8 cellular contexts compared by ENCODE assay signal in genomic region chr18:57630759-57631660, GRCh38. TPM values are rescaled to one million over a fixed set of nuclear protein-coding genes. Genes with fewer than 3 reads are reported as not detected.
DNase-seq lines count a peak whose midpoint lies in the region; ATAC-seq, FAIRE-seq and TF ChIP-seq lines count a peak whose summit lies in the region.

No MANE protein-coding gene starts in this region.

- H3K27ac ChIP-seq in K562 (ENCODE audit: extremely low read depth, low read depth, low read length) (no peak overlapping the region), mesodermal cell (ENCODE audit: low read depth, low read length, severe bottlenecking) (peak overlapping the region; percentile 69)

- TF ChIP-seq EP300 in K562 (IDR thresholded peaks at IDR 0.05; ENCODE audit: low read length) = no peak

- in situ Hi-C loops in K562 (cut with MboI) = loop anchor here (25.0 kb wide), 1 partner anchor 231 kb away; no protein-coding TSS in a partner anchor

- no peaks in the 10 kb centered on the region for H3K27me3 ChIP-seq in K562 (ENCODE audit: control insufficient read depth in 2 of 2, insufficient read depth in 2 of 2, low read length in 2 of 2)

- no peak for TF ChIP-seq CTCF in AG04449 (IDR thresholded peaks at IDR 0.05; ENCODE audit: insufficient read depth, low read length, missing control alignments)
- no peak for TF ChIP-seq CTCF in K562 (IDR thresholded peaks at IDR 0.05 in 2 of 3, conservative IDR thresholded peaks at IDR 0.05 in 1 of 3; ENCODE audit: insufficient read depth in 2 of 3, low read depth in 1 of 3, low read length in 3 of 3)

- TF ChIP-seq POLR2A in K562 (conservative IDR thresholded peaks at IDR 0.05) = no peak

- BruUV-seq in K562 (replicated peaks; lab: Mats Ljungman, UMichigan) = no TSS peak

- no peaks in the 10 kb centered on the region for H3K36me3 ChIP-seq in K562 (ENCODE audit: control insufficient read depth, insufficient read depth, low read length)
- H3K36me3 ChIP-seq in mesodermal cell (ENCODE audit: control insufficient read depth, insufficient read depth, low read length) = no peaks in the 10 kb centered on the region

- peak overlapping the region; percentile 54 to 78; a peak in 2 of 4 replicates for H3K9ac ChIP-seq in K562 (ENCODE audit: insufficient read depth in 1 of 2, low read depth in 2 of 2, low read length in 2 of 2)

- H2AFZ ChIP-seq in K562 (ENCODE audit: low read depth, low read length) = peak overlapping the region; percentile 100

- no peak for DNase-seq in AG04449 (ENCODE audit: low read depth, low spot score)
- no peak for DNase-seq in K562 (ENCODE audit: extremely low read depth in 1 of 4, low spot score in 3 of 4)
- DNase-seq in NCI-H1694 (lab: John Stamatoyannopoulos, UW) = no peak
- no peak for DNase-seq in activated CD8-positive, alpha-beta memory T cell treated with anti-CD3 and anti-CD28 coated beads, Interleukin-2, amount 50 U/mL, for 48 hours

- TF ChIP-seq RAD21 in K562 (CRISPR knock-in tag; conservative IDR thresholded peaks at IDR 0.05 in 1 of 2, IDR thresholded peaks at IDR 0.05 in 1 of 2) = no peak

- no peaks in the 10 kb centered on the region for H3K9me1 ChIP-seq in K562 (ENCODE audit: control insufficient read depth, insufficient read depth, low read length)

- peaks cover 6 to 13% of the 10 kb centered on the region in 2 experiments; a peak in 4 of 5 replicates for H3K4me1 ChIP-seq in K562 (replicated peaks in 1 of 2; ENCODE audit: control insufficient read depth in 2 of 2, insufficient read depth in 2 of 2, low read length in 2 of 2)
- peaks cover 12% of the 10 kb centered on the region for H3K4me1 ChIP-seq in mesodermal cell (ENCODE audit: control insufficient read depth, insufficient read depth, low read length, poor library complexity, severe bottlenecking)

- no peak for FAIRE-seq in K562 (lab: Jason Lieb, UNC)

- ATAC-seq in GM18520 (IDR thresholded peaks at IDR 0.05; ENCODE audit: unreplicated experiment) (peak; percentile 30), HG03342 (IDR thresholded peaks at IDR 0.05; ENCODE audit: unreplicated experiment) (peak; percentile 35), K562 (no peak), HG03025 (IDR thresholded peaks at IDR 0.05; ENCODE audit: low FRiP score, unreplicated experiment) (no peak)

- intact Hi-C loops in K562 (cut with micrococcal nuclease) = loop anchor here (2.0 to 5.0 kb wide), 2 partner anchors 226 to 492 kb away; no protein-coding TSS in a partner anchor

- WGBS in K562 (ENCODE audit: insufficient coverage, low coverage, missing lambda C conversion rate) = 40% methylated on average over 14 of the region's 14 CpGs
- 87 to 97% methylated on average over 5 to 6 of the region's 14 CpGs for WGBS in mesodermal cell (ENCODE audit: insufficient coverage in 2 of 2), 2 experiments

- H4K20me1 ChIP-seq in K562 (replicated peaks; ENCODE audit: control insufficient read depth, insufficient read depth, low read length) = no peaks in the 10 kb centered on the region

- peak overlapping the region; percentile 77 for H3K4me2 ChIP-seq in K562 (ENCODE audit: insufficient read depth, low read length)

- POLR2A ChIA-PET in AG04449 (lab: Yijun Ruan, JAX) = interaction anchor here (0.6 to 1.9 kb wide), 2 partner anchors 9 to 504 kb away, joined by 3 to 5 read pairs; partner anchors contain the start of gene NARS1
- POLR2A ChIA-PET in K562 (lab: Yijun Ruan, JAX) = interaction anchor here (0.6 to 1.4 kb wide), 3 partner anchors 9 to 47 kb away, joined by 3 read pairs; partner anchors contain the start of gene NARS1

- no peaks in the 10 kb centered on the region for H3K9me3 ChIP-seq in K562 (replicated peaks; ENCODE audit: control insufficient read depth, insufficient read depth, low read depth, low read length)
- H3K9me3 ChIP-seq in mesodermal cell (ENCODE audit: control insufficient read depth, low read length) = no peaks in the 10 kb centered on the region

- H3K79me2 ChIP-seq in K562 (ENCODE audit: control insufficient read depth, insufficient read depth, low read length) = no peaks in the 10 kb centered on the region

- H3K4me3 ChIP-seq in AG04449 (ENCODE audit: low read depth, low read length) = peak overlapping the region; percentile 73
- peak overlapping the region; percentile 48 for H3K4me3 ChIP-seq in K562
- H3K4me3 ChIP-seq in mesodermal cell (ENCODE audit: extremely low read depth, insufficient read depth, low read length, poor library complexity, severe bottlenecking) = peak overlapping the region; percentile 53

- CTCF ChIA-PET in AG04449 (lab: Yijun Ruan, JAX) (interaction anchor here (0.6 to 2.2 kb wide), 10 partner anchors 8 to 493 kb away, joined by 3 to 7 read pairs (median 6); no protein-coding TSS in a partner anchor), K562 (lab: Yijun Ruan, JAX; ENCODE audit: low intra/inter-chr PET ratio) (interaction anchor here (1.1 kb wide), 1 partner anchor 493 kb away, joined by 5 read pairs; no protein-coding TSS in a partner anchor)

TF ChIP-seq in K562, 482 proteins besides CTCF, POLR2A, EP300 and RAD21:
- TF ChIP-seq EGR1 (conservative IDR thresholded peaks at IDR 0.05) = peak; percentile 69; the same call in 1 of the 2 replicates
- peak; percentile 80; the same call in 1 of the 2 replicates for TF ChIP-seq ADNP (tag; IDR thresholded peaks at IDR 0.05)
- no peak for TF ChIP-seq MCM5 (IDR thresholded peaks at IDR 0.05; ENCODE audit: low read depth)
- TF ChIP-seq GABPB2 (CRISPR knock-in tag; conservative IDR thresholded peaks at IDR 0.05) = no peak
- TF ChIP-seq CBFB (CRISPR knock-in tag; IDR thresholded peaks at IDR 0.05) = no peak
- TF ChIP-seq HINFP (tag; conservative IDR thresholded peaks at IDR 0.05; ENCODE audit: low read depth) = no peak

RNA-seq across cellular contexts. Expression of gene NARS1, which starts 9.4 kb away (rescaled TPM):
- 124 and 285 TPM in 2 replicates for total RNA-seq in K562 (2011; cell fraction: chromatin; rRNA removed; ENCODE audit: low replicate concordance)
- total RNA-seq in K562 (2011; cell fraction: nucleolus; rRNA removed) = 72.2 and 74.9 TPM in 2 replicates
- 112 and 116 TPM in 2 replicates for total RNA-seq in K562 (2011; cell fraction: nucleoplasm; rRNA removed)
- 153 and 232 TPM in 2 replicates for total RNA-seq in K562 (2014; rRNA removed)
- total RNA-seq in K562 (2014; rRNA removed; fragmentation: Illumina TruSeq; extraction: Trizol) = 236 and 274 TPM in 2 replicates
- 267 and 290 TPM in 2 replicates for total RNA-seq in K562 (2015; rRNA removed; fragmentation: Illumina TruSeq; extraction: Trizol)
- 130 and 145 TPM in 2 replicates for total RNA-seq in K562 (2021)
- polyA plus RNA-seq in K562 (2011; rRNA removed) = 180 and 207 TPM in 2 replicates
- 72.6 and 147 TPM in 2 replicates for polyA plus RNA-seq in K562 (2011; cell fraction: cytosol; rRNA removed)
- polyA plus RNA-seq in K562 (2011; cell fraction: nucleus; rRNA removed) = 135 and 213 TPM in 2 replicates
- 170 and 176 TPM in 2 replicates for polyA plus RNA-seq in K562 (2012)
- polyA plus RNA-seq in K562 (2014; fragmentation: Illumina TruSeq; extraction: Trizol) = 270 and 293 TPM in 2 replicates
- 100 to 1,000 TPM; 141 to 267 TPM for polyA plus RNA-seq in K562 (2014; fragmentation: Nextera tagmentation; extraction: Ambion mirVana)
- polyA plus RNA-seq in K562 (2014; rRNA removed) = 186 and 225 TPM in 2 replicates
- 246 and 314 TPM in 2 replicates for polyA minus RNA-seq in K562 (2011; rRNA and poly(A)+ RNA removed)
- 117 and 125 TPM in 2 replicates for polyA minus RNA-seq in K562 (2011; cell fraction: cytosol; rRNA and poly(A)+ RNA removed)
- 51.2 and 83.9 TPM in 2 replicates for polyA minus RNA-seq in K562 (2011; cell fraction: nucleus; rRNA and poly(A)+ RNA removed)
- 102 TPM for polyA plus RNA-seq in mesodermal cell (2013, experiment 1 of 2)
- polyA plus RNA-seq in mesodermal cell (2013, experiment 2 of 2) = 105 TPM

RNA-seq across cellular contexts. Expression of gene FECH, which starts 44.5 kb away (rescaled TPM):
- total RNA-seq in K562 (2011; cell fraction: chromatin; rRNA removed; ENCODE audit: low replicate concordance) = 35.2 and 72.3 TPM in 2 replicates
- total RNA-seq in K562 (2011; cell fraction: nucleolus; rRNA removed) = 30.0 and 48.3 TPM in 2 replicates
- total RNA-seq in K562 (2011; cell fraction: nucleoplasm; rRNA removed) = 39.2 and 42.7 TPM in 2 replicates
- 170 and 212 TPM in 2 replicates for total RNA-seq in K562 (2014; rRNA removed)
- total RNA-seq in K562 (2014; rRNA removed; fragmentation: Illumina TruSeq; extraction: Trizol) = 46.7 and 48.8 TPM in 2 replicates
- total RNA-seq in K562 (2015; rRNA removed; fragmentation: Illumina TruSeq; extraction: Trizol) = 20.2 and 24.1 TPM in 2 replicates
- total RNA-seq in K562 (2021) = 64.0 and 67.1 TPM in 2 replicates
- 55.5 and 74.8 TPM in 2 replicates for polyA plus RNA-seq in K562 (2011; rRNA removed)
- 46.0 and 58.0 TPM in 2 replicates for polyA plus RNA-seq in K562 (2011; cell fraction: cytosol; rRNA removed)
- polyA plus RNA-seq in K562 (2011; cell fraction: nucleus; rRNA removed) = 56.4 and 69.5 TPM in 2 replicates
- polyA plus RNA-seq in K562 (2012) = 46.9 and 58.3 TPM in 2 replicates
- 73.9 and 79.1 TPM in 2 replicates for polyA plus RNA-seq in K562 (2014; fragmentation: Illumina TruSeq; extraction: Trizol)
- 10 to 100 TPM; 19.8 to 21.1 TPM for polyA plus RNA-seq in K562 (2014; fragmentation: Nextera tagmentation; extraction: Ambion mirVana)
- 56.8 and 84.3 TPM in 2 replicates for polyA plus RNA-seq in K562 (2014; rRNA removed)
- 54.8 and 80.7 TPM in 2 replicates for polyA minus RNA-seq in K562 (2011; rRNA and poly(A)+ RNA removed)
- 42.9 and 49.0 TPM in 2 replicates for polyA minus RNA-seq in K562 (2011; cell fraction: cytosol; rRNA and poly(A)+ RNA removed)
- 27.8 and 29.5 TPM in 2 replicates for polyA minus RNA-seq in K562 (2011; cell fraction: nucleus; rRNA and poly(A)+ RNA removed)
- polyA plus RNA-seq in mesodermal cell (2013, experiment 1 of 2) = 19.8 TPM
- polyA plus RNA-seq in mesodermal cell (2013, experiment 2 of 2) = 18.6 TPM

Comparison
In these comparisons a context has a peak if more than half of its experiments do, and no peak if none do; other contexts are left out.
1. ATAC-seq: peak in GM18520 (single experiment) and HG03342 (single experiment); none in K562 (single experiment) and HG03025 (single experiment).
2. Peak in every context shown above with its lines, with median percentiles within 50 percentile points of each other: H3K4me3 ChIP-seq.